Comparison of ENCODE assay signal across 18 cellular contexts in the genomic region with DNA sequence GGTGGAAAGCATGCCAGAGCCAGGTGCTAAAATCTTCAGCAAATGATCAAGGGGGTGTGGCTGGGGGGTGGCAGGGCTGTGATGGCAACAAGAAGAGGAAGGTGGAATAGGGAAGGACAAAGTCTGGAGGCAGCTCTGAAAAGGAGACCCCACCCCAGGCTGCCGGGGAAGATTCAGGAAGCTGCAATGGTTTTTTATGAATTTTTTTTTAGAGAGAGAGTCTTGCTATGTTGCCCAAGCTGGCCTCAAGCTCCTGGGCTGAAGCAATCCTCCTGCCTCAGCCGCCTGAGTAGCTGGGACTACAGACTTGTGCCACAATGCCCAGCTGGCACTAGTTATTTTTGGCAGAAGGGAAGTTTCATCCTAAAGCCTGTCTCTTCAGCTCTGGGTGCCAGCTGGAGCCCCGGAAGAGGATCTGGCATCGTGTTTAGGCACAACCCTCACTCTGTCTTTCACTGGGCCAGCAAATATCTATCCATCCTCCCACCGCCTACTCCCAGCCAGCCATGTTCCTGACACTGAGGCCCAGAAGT. TPM values are rescaled to one million over a fixed set of nuclear protein-coding genes. Genes with fewer than 3 reads are reported as not detected.
DNase-seq lines count a peak whose midpoint lies in the region; ATAC-seq and TF ChIP-seq lines count a peak whose summit lies in the region.
"Had no signal": no experiment of that assay in that cellular context is flagged by ENCODE, and none has a peak within 500 bp of the region (broad histone marks: within the 10 kb centered on the region; RNA-seq: fewer than 3 reads in every experiment).

No MANE protein-coding gene starts in this region.

- H3K9me3 ChIP-seq in right atrium auricular region: no peaks in the 10 kb centered on the region
- H3K9me3 ChIP-seq in lung (ENCODE audit: control insufficient read depth in 2 of 2, insufficient read depth in 1 of 2, low read length in 1 of 2): no peaks in the 10 kb centered on the region
- H3K9me3 ChIP-seq: body of pancreas, esophagus squamous epithelium had no signal

- H3K4me3 Mint-ChIP-seq in activated T-cell treated with anti-CD3 and anti-CD28 coated beads, Interleukin-2, amount 50 U/mL, for 72 hours: no peak overlapping the region
- H3K4me3 Mint-ChIP-seq: activated CD4-positive, alpha-beta T cell treated with anti-CD3 and anti-CD28 coated beads, Interleukin-2, amount 10 ng/mL, durations not matched to agents 24 days and 14 days; activated naive CD4-positive, alpha-beta T cell treated with anti-CD3 and anti-CD28 coated beads, Interleukin-2, amount 50 U/mL, for 24 hours; CD8-positive, alpha-beta memory T cell had no signal

- DNase-seq in Right ventricle myocardium inferior (ENCODE audit: missing footprints) (peak; percentile 78), right atrium auricular region (ENCODE audit: low spot score) (no peak), cerebellar cortex (ENCODE audit: low spot score) (peak; percentile 87), lung (ENCODE audit: low spot score) (no peak), NCI-H82 treated with DMSO at 0.1 percent for 48 hours (lab: John Stamatoyannopoulos, UW; ENCODE audit: unreplicated experiment) (no peak)
- no peak for DNase-seq in activated T-cell treated with anti-CD3 and anti-CD28 coated beads, Interleukin-2, amount 50 U/mL, for 72 hours
- no peak for DNase-seq in activated CD8-positive, alpha-beta memory T cell treated with anti-CD3 and anti-CD28 coated beads for 24 hours
- DNase-seq: activated CD4-positive, alpha-beta T cell treated with anti-CD3 and anti-CD28 coated beads, Interleukin-2, amount 10 ng/mL, durations not matched to agents 24 days and 14 days; CD8-positive, alpha-beta memory T cell; esophagus squamous epithelium; NCI-H1048 had no signal

- no peaks in the 10 kb centered on the region for H3K4me1 ChIP-seq in right atrium auricular region
- peaks cover 0 to 7% of the 10 kb centered on the region in 2 donors for H3K4me1 ChIP-seq in lung (ENCODE audit: control insufficient read depth in 2 of 2, insufficient read depth in 2 of 2, low read length in 2 of 2)

- intact Hi-C loops in Right ventricle myocardium inferior (cut with DNase I): no loop called here

- no peak overlapping the region for H3K27ac ChIP-seq in right atrium auricular region
- H3K27ac ChIP-seq in lung (ENCODE audit: low read depth in 1 of 2, low read length in 1 of 2): no peak overlapping the region
- peak overlapping the region; percentile 31 for H3K27ac ChIP-seq in temporal lobe (ENCODE audit: low read depth, low read length)
- H3K27ac ChIP-seq: body of pancreas, hepatocyte had no signal

- H3K27me3 ChIP-seq in right atrium auricular region: no peaks in the 10 kb centered on the region
- no peaks in the 10 kb centered on the region for H3K27me3 ChIP-seq in lung (ENCODE audit: control insufficient read depth, insufficient read depth)
- H3K27me3 ChIP-seq: body of pancreas, hepatocyte had no signal

- H3K27ac Mint-ChIP-seq in activated T-cell treated with anti-CD3 and anti-CD28 coated beads, Interleukin-2, amount 50 U/mL, for 72 hours: no peak overlapping the region
- H3K27ac Mint-ChIP-seq: activated CD4-positive, alpha-beta T cell treated with anti-CD3 and anti-CD28 coated beads, Interleukin-2, amount 10 ng/mL, durations not matched to agents 24 days and 14 days; activated naive CD4-positive, alpha-beta T cell treated with anti-CD3 and anti-CD28 coated beads, Interleukin-2, amount 50 U/mL, for 24 hours had no signal

- ATAC-seq in Right ventricle myocardium inferior: peak; percentile 53
- ATAC-seq in lung (ENCODE audit: insufficient read depth, low FRiP score): peak; percentile 35
- ATAC-seq in activated T-cell treated with anti-CD3 and anti-CD28 coated beads, Interleukin-2, amount 50 U/mL, for 72 hours (replicated peaks in 1 of 2): no peak
- ATAC-seq: body of pancreas had no signal

- H3K4me1 Mint-ChIP-seq in activated T-cell treated with anti-CD3 and anti-CD28 coated beads, Interleukin-2, amount 50 U/mL, for 72 hours (ENCODE audit: low read depth): peaks cover 24% of the 10 kb centered on the region

- no peak overlapping the region for H3K4me3 ChIP-seq in right atrium auricular region
- no peak overlapping the region for H3K4me3 ChIP-seq in lung
- H3K4me3 ChIP-seq: body of pancreas, esophagus squamous epithelium, hepatocyte had no signal

- TF ChIP-seq CTCF in right atrium auricular region (IDR thresholded peaks at IDR 0.05): no peak
- TF ChIP-seq CTCF in lung (IDR thresholded peaks at IDR 0.05; ENCODE audit: control extremely low read depth, extremely low read depth): no peak

- no peaks in the 10 kb centered on the region for H3K36me3 ChIP-seq in right atrium auricular region
- no peaks in the 10 kb centered on the region for H3K36me3 ChIP-seq in lung (ENCODE audit: control insufficient read depth in 2 of 2, insufficient read depth in 2 of 2, low read length in 2 of 2)
- H3K36me3 ChIP-seq: esophagus squamous epithelium had no signal

- WGBS in lung, 2 donors: 40 to 56% methylated on average over 5 of the region's 5 CpGs

- H3K36me3 Mint-ChIP-seq in activated T-cell treated with anti-CD3 and anti-CD28 coated beads, Interleukin-2, amount 50 U/mL, for 72 hours (ENCODE audit: insufficient read depth in 2 of 2): no peaks in the 10 kb centered on the region
- H3K36me3 Mint-ChIP-seq: activated naive CD4-positive, alpha-beta T cell treated with anti-CD3 and anti-CD28 coated beads, Interleukin-2, amount 50 U/mL, for 24 hours; CD8-positive, alpha-beta memory T cell had no signal

- H3K9me3 Mint-ChIP-seq in activated T-cell treated with anti-CD3 and anti-CD28 coated beads, Interleukin-2, amount 50 U/mL, for 72 hours: no peaks in the 10 kb centered on the region
- H3K9me3 Mint-ChIP-seq: activated CD4-positive, alpha-beta T cell treated with anti-CD3 and anti-CD28 coated beads, Interleukin-2, amount 10 ng/mL, durations not matched to agents 24 days and 14 days; activated naive CD4-positive, alpha-beta T cell treated with anti-CD3 and anti-CD28 coated beads, Interleukin-2, amount 50 U/mL, for 24 hours; CD8-positive, alpha-beta memory T cell had no signal

- H3K27me3 Mint-ChIP-seq in activated T-cell treated with anti-CD3 and anti-CD28 coated beads, Interleukin-2, amount 50 U/mL, for 72 hours (ENCODE audit: low read depth): no peaks in the 10 kb centered on the region
- H3K27me3 Mint-ChIP-seq: activated CD4-positive, alpha-beta T cell treated with anti-CD3 and anti-CD28 coated beads, Interleukin-2, amount 10 ng/mL, durations not matched to agents 24 days and 14 days; activated naive CD4-positive, alpha-beta T cell treated with anti-CD3 and anti-CD28 coated beads, Interleukin-2, amount 50 U/mL, for 24 hours had no signal

RNA-seq across cellular contexts. Expression of gene CES3, which starts 1.4 kb away (rescaled TPM):
- total RNA-seq in Right ventricle myocardium inferior: 0.78 TPM
- total RNA-seq in right atrium auricular region: under 1 TPM; 0.16 to 0.89 TPM
- total RNA-seq in lung: 1 to 10 TPM in 1 of 2 donors, under 1 TPM in 1; 0.57 to 2.6 TPM
- polyA plus RNA-seq in lung: under 1 TPM; 0.85 to 0.96 TPM
- total RNA-seq in temporal lobe: 0.49 TPM
- total RNA-seq in activated T-cell treated with anti-CD3 and anti-CD28 coated beads, Interleukin-2, amount 50 U/mL, for 72 hours: 10 to 100 TPM in 1 of 2 donors, 1 to 10 TPM in 1; 6.9 to 11.5 TPM
- total RNA-seq: pulmonary artery endothelial cell had no signal
- polyA plus RNA-seq: CD8-positive, alpha-beta memory T cell had no signal

RNA-seq across cellular contexts. Expression of gene CES2, which starts 24.4 kb away (rescaled TPM):
- total RNA-seq in Right ventricle myocardium inferior (126 TPM), right atrium auricular region (10 to 100 TPM; 33.1 to 51.4 TPM), lung (10 to 100 TPM; 24.6 to 51.0 TPM), temporal lobe (21.9 TPM)
- polyA plus RNA-seq in lung: 10 to 100 TPM; 26.0 to 26.3 TPM
- 10 to 100 TPM; 28.7 to 33.3 TPM for total RNA-seq in activated T-cell treated with anti-CD3 and anti-CD28 coated beads, Interleukin-2, amount 50 U/mL, for 72 hours

RNA-seq across cellular contexts. Expression of gene CIAO2B, which starts 25.5 kb away (rescaled TPM):
- total RNA-seq in Right ventricle myocardium inferior: 127 TPM
- 100 to 1,000 TPM in 1 of 2 donors, 10 to 100 TPM in 1; 75.3 to 118 TPM for total RNA-seq in right atrium auricular region
- total RNA-seq in lung: 10 to 100 TPM; 48.8 to 79.7 TPM
- polyA plus RNA-seq in lung: 100 to 1,000 TPM; 238 to 257 TPM
- 48.9 TPM for total RNA-seq in temporal lobe
- 100 to 1,000 TPM; 145 to 167 TPM for total RNA-seq in activated T-cell treated with anti-CD3 and anti-CD28 coated beads, Interleukin-2, amount 50 U/mL, for 72 hours

RNA-seq across cellular contexts. Expression of gene CES4A, which starts 28.7 kb away (rescaled TPM):
- 4.6 TPM for total RNA-seq in Right ventricle myocardium inferior
- 10 to 100 TPM in 1 of 2 donors, 1 to 10 TPM in 1; 7.8 to 20.6 TPM for total RNA-seq in right atrium auricular region
- total RNA-seq in lung: 10 to 100 TPM; 10.5 to 29.8 TPM
- 10 to 100 TPM in 1 of 2 donors, 1 to 10 TPM in 1; 8.0 to 16.7 TPM for polyA plus RNA-seq in lung
- 8.1 TPM for total RNA-seq in temporal lobe
- total RNA-seq in activated T-cell treated with anti-CD3 and anti-CD28 coated beads, Interleukin-2, amount 50 U/mL, for 72 hours: 10 to 100 TPM; 24.4 to 38.8 TPM
- total RNA-seq: Daoy, SK-MEL-5 had no signal

RNA-seq across cellular contexts. Expression of gene RRAD, which starts 34.4 kb away (rescaled TPM):
- 84.3 TPM for total RNA-seq in Right ventricle myocardium inferior
- total RNA-seq in right atrium auricular region: 100 to 1,000 TPM; 173 to 266 TPM
- 10 to 100 TPM; 35.4 to 36.0 TPM for total RNA-seq in lung
- 10 to 100 TPM; 31.8 to 42.3 TPM for polyA plus RNA-seq in lung
- 1.5 TPM for total RNA-seq in temporal lobe
- 1 to 10 TPM; 1.6 to 3.1 TPM for total RNA-seq in activated T-cell treated with anti-CD3 and anti-CD28 coated beads, Interleukin-2, amount 50 U/mL, for 72 hours
- total RNA-seq: SK-MEL-5 had no signal
- polyA plus RNA-seq: CD8-positive, alpha-beta memory T cell had no signal

Comparison
In these comparisons a context has a peak if more than half of its experiments do, and no peak if none do; other contexts are left out.
1. DNase-seq: peak in Right ventricle myocardium inferior (single experiment) and cerebellar cortex (single experiment); none in right atrium auricular region (single experiment), lung (single experiment), NCI-H82 treated with DMSO at 0.1 percent for 48 hours (single experiment), activated T-cell treated with anti-CD3 and anti-CD28 coated beads, Interleukin-2, amount 50 U/mL, for 72 hours (0 of 2) and activated CD8-positive, alpha-beta memory T cell treated with anti-CD3 and anti-CD28 coated beads for 24 hours (single experiment).
2. ATAC-seq: peak in Right ventricle myocardium inferior (single experiment) and lung (single experiment); none in activated T-cell treated with anti-CD3 and anti-CD28 coated beads, Interleukin-2, amount 50 U/mL, for 72 hours (0 of 2).